30 cellular contexts compared by ENCODE assay signal in the genomic region with DNA sequence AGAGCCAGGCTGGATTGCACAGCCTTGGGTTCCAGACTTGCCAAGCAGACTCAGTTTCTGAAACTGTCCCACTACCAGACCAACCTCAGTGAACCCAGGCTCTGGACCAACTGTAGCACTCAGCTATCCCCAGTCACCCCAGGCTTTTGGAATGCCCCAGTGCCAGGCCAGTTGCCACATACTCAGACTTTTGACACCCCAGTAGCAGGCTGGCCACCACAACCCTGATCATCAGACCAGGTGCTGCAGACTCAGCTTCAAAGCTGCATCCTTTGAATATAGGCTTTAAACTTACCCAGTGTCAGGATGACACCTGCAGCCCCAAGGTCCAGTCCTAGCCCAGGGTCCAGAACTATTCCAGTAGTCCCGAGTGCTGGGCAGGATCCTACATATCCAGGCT.
"Had no signal": no experiment of that assay in that cellular context is flagged by ENCODE, and none has a peak within 500 bp of the region (broad histone marks: within the 10 kb centered on the region; RNA-seq: fewer than 3 reads in every experiment).

No MANE protein-coding gene starts in this region.

- H3K9me3 ChIP-seq: neutrophil, pancreas, prostate gland, right lobe of liver, spleen, suprapubic skin, testis, tibial artery, transverse colon, upper lobe of right lung, uterus had no signal

- H3K36me3 ChIP-seq: neural progenitor cell, neutrophil, pancreas, prostate gland, right lobe of liver, spleen, suprapubic skin, tibial artery, transverse colon, upper lobe of right lung, uterus had no signal

- H3K27me3 Mint-ChIP-seq: naive thymus-derived CD4-positive, alpha-beta T cell; stimulated activated memory B cell treated with anti-CD40 and anti-IgM and Interleukin-4, amounts not matched to agents 10 μg/mL and 1 μg/mL and 100 μg/mL, for 72 hours; stimulated activated naive CD8-positive, alpha-beta T cell treated with anti-CD3 and anti-CD28 coated beads, Interleukin-15, Interleukin-2, amounts not matched to agents 100 ng/mL and 50 ng/mL, for 24 hours; type B pancreatic cell had no signal

- H3K27me3 ChIP-seq: neural progenitor cell, neutrophil, pancreas, right lobe of liver, spleen, suprapubic skin, testis, tibial artery, transverse colon, upper lobe of right lung, uterus had no signal

- H3K9ac ChIP-seq: neural progenitor cell had no signal

- H3K27ac Mint-ChIP-seq: naive thymus-derived CD4-positive, alpha-beta T cell; natural killer cell; nephron; neural progenitor cell; stimulated activated memory B cell treated with anti-CD40 and anti-IgM and Interleukin-4, amounts not matched to agents 10 μg/mL and 1 μg/mL and 100 μg/mL, for 72 hours; stimulated activated naive CD8-positive, alpha-beta T cell treated with anti-CD3 and anti-CD28 coated beads, Interleukin-15, Interleukin-2, amounts not matched to agents 100 ng/mL and 50 ng/mL, for 24 hours; type B pancreatic cell had no signal

- H3K4me3 ChIP-seq: neural progenitor cell, pancreas, prostate gland, right lobe of liver, skin epidermis, smooth muscle cell, spleen, suprapubic skin, testis, tibial artery, transverse colon, upper lobe of right lung, uterus had no signal

- ATAC-seq: naive thymus-derived CD4-positive, alpha-beta T cell; natural killer cell; pancreas; right cardiac atrium; right lobe of liver; stimulated activated memory B cell treated with anti-CD40 and anti-IgM and Interleukin-4, amounts not matched to agents 10 μg/mL and 1 μg/mL and 100 μg/mL, for 72 hours; upper lobe of right lung had no signal

- H3K9me3 Mint-ChIP-seq: nephron; neural progenitor cell; stimulated activated memory B cell treated with anti-CD40 and anti-IgM and Interleukin-4, amounts not matched to agents 10 μg/mL and 1 μg/mL and 100 μg/mL, for 72 hours; type B pancreatic cell had no signal

- H3K36me3 Mint-ChIP-seq: naive thymus-derived CD4-positive, alpha-beta T cell; natural killer cell; neural progenitor cell; stimulated activated memory B cell treated with anti-CD40 and anti-IgM and Interleukin-4, amounts not matched to agents 10 μg/mL and 1 μg/mL and 100 μg/mL, for 72 hours; type B pancreatic cell had no signal

- H3K4me3 Mint-ChIP-seq: naive thymus-derived CD4-positive, alpha-beta T cell; natural killer cell; nephron; neural progenitor cell; stimulated activated memory B cell treated with anti-CD40 and anti-IgM and Interleukin-4, amounts not matched to agents 10 μg/mL and 1 μg/mL and 100 μg/mL, for 72 hours; stimulated activated naive CD8-positive, alpha-beta T cell treated with anti-CD3 and anti-CD28 coated beads, Interleukin-15, Interleukin-2, amounts not matched to agents 100 ng/mL and 50 ng/mL, for 24 hours; type B pancreatic cell had no signal

- H3K27ac ChIP-seq: neural progenitor cell, neutrophil, pancreas, prostate gland, right lobe of liver, skin epidermis, spleen, suprapubic skin, testis, tibial artery, transverse colon, upper lobe of right lung, uterus had no signal

- H3K4me1 ChIP-seq: neural progenitor cell, pancreas, prostate gland, right lobe of liver, spleen, suprapubic skin, testis, tibial artery, transverse colon, upper lobe of right lung, uterus had no signal

- DNase-seq: naive thymus-derived CD4-positive, alpha-beta T cell; natural killer cell; nucleus accumbens; pancreas; retina; right cardiac atrium; right lobe of liver; spleen; stimulated activated CD4-positive, alpha-beta T cell treated with anti-CD3 and anti-CD28 coated beads, Interleukin-12 subunit alpha, Interleukin-12 subunit beta, amount 100 ng/mL, for 4 hours; stimulated activated CD4-positive, alpha-beta T cell treated with anti-CD3 and anti-CD28 coated beads, Interleukin-1b, Interleukin-23, amount 100 ng/mL, for 48 hours; stimulated activated CD4-positive, alpha-beta T cell treated with anti-CD3 and anti-CD28 coated beads, Interleukin-4, amount 100 ng/mL, for 1 hour; stimulated activated CD4-positive, alpha-beta T cell treated with anti-CD3 and anti-CD28 coated beads, Interleukin-4, amount 100 ng/mL, for 4 hours; stimulated activated CD8-positive, alpha-beta memory T cell treated with anti-CD3 and anti-CD28 coated beads, Interleukin-4, amount 100 ng/mL, for 48 hours; stimulated activated naive CD4-positive, alpha-beta T cell; substantia nigra; testis; tibial artery; transverse colon; upper lobe of right lung; uterus had no signal

- H3K4me1 Mint-ChIP-seq: naive thymus-derived CD4-positive, alpha-beta T cell; natural killer cell; nephron; neural progenitor cell; stimulated activated memory B cell treated with anti-CD40 and anti-IgM and Interleukin-4, amounts not matched to agents 10 μg/mL and 1 μg/mL and 100 μg/mL, for 72 hours had no signal

- H2AFZ ChIP-seq: neural progenitor cell had no signal

- H3K4me2 ChIP-seq: neural progenitor cell, smooth muscle cell had no signal
